Comparison of ENCODE assay signal across 17 cellular contexts in genomic region chr2:199147216-199147615, GRCh38.
"Had no signal": no experiment of that assay in that cellular context is flagged by ENCODE, and none has a peak within 500 bp of the region (broad histone marks: within the 10 kb centered on the region; RNA-seq: fewer than 3 reads in every experiment).

No MANE protein-coding gene starts in this region.

- H3K4me1 Mint-ChIP-seq: activated naive CD4-positive, alpha-beta T cell treated with anti-CD3 and anti-CD28 coated beads, Interleukin-2, amount 10 ng/mL, durations not matched to agents 7 days and 5 days; memory B cell; stimulated activated naive B cell treated with anti-CD40 and anti-IgM and Interleukin-4, amounts not matched to agents 10 μg/mL and 1 μg/mL and 100 μg/mL, for 72 hours had no signal

- H3K4me1 ChIP-seq: adrenal gland, thyroid gland had no signal

- H3K27me3 Mint-ChIP-seq: activated naive CD4-positive, alpha-beta T cell treated with anti-CD3 and anti-CD28 coated beads, Interleukin-2, amount 10 ng/mL, durations not matched to agents 7 days and 5 days; memory B cell; natural killer cell treated with Interleukin-12 subunit alpha and Interleukin-12 subunit beta and Interleukin-15 and Interleukin-18, amount 100 ng/mL, for 72 hours; stimulated activated naive B cell treated with anti-CD40 and anti-IgM and Interleukin-4, amounts not matched to agents 10 μg/mL and 1 μg/mL and 100 μg/mL, for 72 hours had no signal

- H3K36me3 ChIP-seq: adrenal gland, thyroid gland had no signal

- H3K9me3 Mint-ChIP-seq: activated naive CD4-positive, alpha-beta T cell treated with anti-CD3 and anti-CD28 coated beads, Interleukin-2, amount 10 ng/mL, durations not matched to agents 7 days and 5 days had no signal

- DNase-seq: activated CD4-positive, alpha-beta T cell treated with anti-CD3 and anti-CD28 coated beads for 1 hour; activated CD4-positive, alpha-beta T cell treated with anti-CD3 and anti-CD28 coated beads, Interleukin-2, amount 50 U/mL, for 4 hours; activated naive CD4-positive, alpha-beta T cell treated with anti-CD3 and anti-CD28 coated beads, Interleukin-2, amount 10 ng/mL, durations not matched to agents 7 days and 5 days; adrenal gland; foreskin melanocyte; kidney glomerular epithelial cell; left ventricle myocardium superior; nucleus accumbens; posterior cingulate gyrus; stimulated activated CD4-positive, alpha-beta T cell treated with anti-CD3 and anti-CD28 coated beads, Interleukin-15, amount 100 ng/mL, for 24 hours; stimulated activated CD4-positive, alpha-beta T cell treated with anti-CD3 and anti-CD28 coated beads, Interleukin-4, amount 100 ng/mL, for 1 hour; stimulated activated naive B cell treated with anti-CD40 and anti-IgM and Interleukin-4, amounts not matched to agents 10 μg/mL and 1 μg/mL and 100 μg/mL, for 72 hours; T-helper 9 cell; thyroid gland had no signal

- H3K9me3 ChIP-seq: adrenal gland, thyroid gland had no signal

- H3K4me3 Mint-ChIP-seq: activated naive CD4-positive, alpha-beta T cell treated with anti-CD3 and anti-CD28 coated beads, Interleukin-2, amount 10 ng/mL, durations not matched to agents 7 days and 5 days; memory B cell; natural killer cell treated with Interleukin-12 subunit alpha and Interleukin-12 subunit beta and Interleukin-15 and Interleukin-18, amount 100 ng/mL, for 72 hours; stimulated activated naive B cell treated with anti-CD40 and anti-IgM and Interleukin-4, amounts not matched to agents 10 μg/mL and 1 μg/mL and 100 μg/mL, for 72 hours had no signal

- H3K27ac ChIP-seq: adrenal gland, skin epidermis, thyroid gland had no signal

- H3K27ac Mint-ChIP-seq: activated naive CD4-positive, alpha-beta T cell treated with anti-CD3 and anti-CD28 coated beads, Interleukin-2, amount 10 ng/mL, durations not matched to agents 7 days and 5 days; memory B cell; natural killer cell treated with Interleukin-12 subunit alpha and Interleukin-12 subunit beta and Interleukin-15 and Interleukin-18, amount 100 ng/mL, for 72 hours; stimulated activated naive B cell treated with anti-CD40 and anti-IgM and Interleukin-4, amounts not matched to agents 10 μg/mL and 1 μg/mL and 100 μg/mL, for 72 hours had no signal

- ATAC-seq: left ventricle myocardium superior; natural killer cell treated with Interleukin-12 subunit alpha and Interleukin-12 subunit beta and Interleukin-15 and Interleukin-18, amount 100 ng/mL, for 72 hours; stimulated activated naive B cell treated with anti-CD40 and anti-IgM and Interleukin-4, amounts not matched to agents 10 μg/mL and 1 μg/mL and 100 μg/mL, for 72 hours had no signal

- H3K36me3 Mint-ChIP-seq: activated naive CD4-positive, alpha-beta T cell treated with anti-CD3 and anti-CD28 coated beads, Interleukin-2, amount 10 ng/mL, durations not matched to agents 7 days and 5 days; memory B cell; natural killer cell treated with Interleukin-12 subunit alpha and Interleukin-12 subunit beta and Interleukin-15 and Interleukin-18, amount 100 ng/mL, for 72 hours; stimulated activated naive B cell treated with anti-CD40 and anti-IgM and Interleukin-4, amounts not matched to agents 10 μg/mL and 1 μg/mL and 100 μg/mL, for 72 hours had no signal

- H3K27me3 ChIP-seq: adrenal gland, thyroid gland had no signal

- H3K4me3 ChIP-seq: adrenal gland, skin epidermis, thyroid gland had no signal
